In the genomic region with DNA sequence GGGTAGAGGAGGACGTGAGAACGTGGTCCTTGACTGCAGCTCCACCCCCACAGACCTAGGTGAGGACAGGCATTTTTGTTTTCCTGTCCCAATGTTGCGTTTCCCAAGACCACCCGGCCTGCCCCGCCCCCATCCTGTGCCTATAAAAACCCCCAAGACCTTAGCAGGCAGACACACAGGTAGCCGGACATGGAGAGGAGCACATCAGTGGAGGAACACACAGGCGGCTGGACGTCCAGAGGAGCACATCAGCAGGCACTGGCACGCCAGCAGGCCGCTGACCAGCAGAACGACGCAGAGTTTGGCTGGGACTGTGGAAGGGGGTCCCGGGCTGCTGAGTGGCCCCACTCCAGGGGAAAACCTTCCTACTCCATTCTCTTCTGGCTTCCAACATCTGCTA, we compare ENCODE assay signal across 9 cellular contexts. TPM values are rescaled to one million over a fixed set of nuclear protein-coding genes. Genes with fewer than 3 reads are reported as not detected.
A peak's percentile ranks its signal among the peaks of the same experiment; 100 is the strongest.
DNase-seq lines count a peak whose midpoint lies in the region; ATAC-seq, FAIRE-seq and TF ChIP-seq lines count a peak whose summit lies in the region.
"Had no signal": no experiment of that assay in that cellular context is flagged by ENCODE, and none has a peak within 500 bp of the region (broad histone marks: within the 10 kb centered on the region; RNA-seq: fewer than 3 reads in every experiment).

No MANE protein-coding gene starts in this region.

- peaks cover 0 to 8% of the 10 kb centered on the region in 2 donors for H3K27me3 Mint-ChIP-seq in T-cell

- ATAC-seq in T-cell (replicated peaks in 1 of 4), result no peak

- H3K36me3 Mint-ChIP-seq in T-cell, result no peaks in the 10 kb centered on the region

- no peaks in the 10 kb centered on the region for H3K9me3 ChIP-seq in GM23248 (ENCODE audit: low read depth)

- peaks cover 5 to 12% (median 11%) of the 10 kb centered on the region in 3 donors for H3K4me1 Mint-ChIP-seq in T-cell

- FAIRE-seq in GM12892 (lab: Jason Lieb, UNC), result no peak

- H3K4me3 ChIP-seq in GM23248 (peak overlapping the region; percentile 64), fibroblast of villous mesenchyme (ENCODE audit: low read depth, low read length) (peak overlapping the region; percentile 48), rectal smooth muscle tissue (ENCODE audit: low read length) (peak overlapping the region; percentile 65)

- DNase-seq in GM23248, result peak; percentile 10
- DNase-seq in T-cell, result peak in 1 of 34 experiments; percentile 6
- DNase-seq in fibroblast of villous mesenchyme (ENCODE audit: low read depth), result no peak
- DNase-seq in midbrain (lab: John Stamatoyannopoulos, UW), result no peak
- no peak for DNase-seq in GM12892 (ENCODE audit: insufficient read length)
- DNase-seq in NCI-H524 treated with DMSO at 0.1 percent for 48 hours (lab: John Stamatoyannopoulos, UW), result no peak
- no peak for DNase-seq in DMS 273 treated with DMSO at 0.1 percent for 48 hours (lab: John Stamatoyannopoulos, UW)
- DNase-seq: amniotic stem cell had no signal

- no peak for TF ChIP-seq POLR2A in GM12892 (IDR thresholded peaks at IDR 0.05; ENCODE audit: low read depth, low read length)

- H3K27me3 ChIP-seq in GM23248 (replicated peaks; ENCODE audit: insufficient read depth) (0 out of 2 replicates have a peak, but pooled peaks cover 6% of the 10 kb centered on the region), rectal smooth muscle tissue (ENCODE audit: control insufficient read depth, insufficient read depth, low read length) (no peaks in the 10 kb centered on the region)

- H3K4me3 Mint-ChIP-seq in T-cell, result peak overlapping the region; percentile 65 to 75 (median 71)

- H2AFZ ChIP-seq in GM23248, result peak overlapping the region; percentile 64

- in situ Hi-C loops in GM23248 (cut with MboI), result no loop called here

- no peak for TF ChIP-seq CTCF in fibroblast of villous mesenchyme (IDR thresholded peaks at IDR 0.05; ENCODE audit: insufficient read depth, low read depth, low read length)

- H3K4me1 ChIP-seq in GM23248 (ENCODE audit: insufficient read depth) (peaks cover 4% of the 10 kb centered on the region; the same call in 1 of the 2 replicates), rectal smooth muscle tissue (ENCODE audit: control insufficient read depth, insufficient read depth, low read length) (no peaks in the 10 kb centered on the region)

- H4K20me1 ChIP-seq in GM23248 (ENCODE audit: insufficient read depth), result no peaks in the 10 kb centered on the region

- no peaks in the 10 kb centered on the region for H3K79me2 ChIP-seq in GM23248 (ENCODE audit: insufficient read depth)

- no peaks in the 10 kb centered on the region for H3K36me3 ChIP-seq in GM23248 (ENCODE audit: low read depth)
- no peaks in the 10 kb centered on the region for H3K36me3 ChIP-seq in rectal smooth muscle tissue (ENCODE audit: control insufficient read depth, insufficient read depth, low read length)

- CTCF ChIA-PET in T-cell (lab: Charles Lee), result no interaction called here

- peak overlapping the region; percentile 67 for H3K4me2 ChIP-seq in GM23248 (ENCODE audit: unreplicated experiment)

- POLR2A ChIA-PET in T-cell (lab: Charles Lee), result interaction anchor here in 1 of 2 donors (1.6 kb wide), 1 partner anchor 58 kb away, joined by 3 read pairs; no protein-coding TSS in a partner anchor

- H3K9ac ChIP-seq in GM23248 (no peak overlapping the region), rectal smooth muscle tissue (ENCODE audit: low read length) (no peak overlapping the region)

- WGBS in GM23248 (ENCODE audit: low coverage in 1 of 2, low lambda C conversion rate in 2 of 2, missing lambda C conversion rate in 2 of 2), 2 experiments, result 17 to 19% methylated on average over 12 of the region's 13 CpGs

- peak overlapping the region in 1 of 2 donors; percentile 44 for H3K27ac Mint-ChIP-seq in T-cell

- H3K9me2 ChIP-seq in GM23248 (ENCODE audit: insufficient read depth), result no peaks in the 10 kb centered on the region

- H3K27ac ChIP-seq in GM23248, result no peak overlapping the region
- no peak overlapping the region for H3K27ac ChIP-seq in rectal smooth muscle tissue (ENCODE audit: low read depth, low read length)

- H3F3A ChIP-seq in GM23248 (ENCODE audit: insufficient read depth), result no peaks in the 10 kb centered on the region

- H3K9me3 Mint-ChIP-seq in T-cell, result no peaks in the 10 kb centered on the region

RNA-seq across cellular contexts. Expression of a gene that starts 12.7 kb away (rescaled TPM):
- total RNA-seq in GM23248 (2014; rRNA removed; shearing (Covaris generic)), result 48.1 and 50.8 TPM in 2 replicates
- polyA plus RNA-seq in GM23248 (2016; fragmentation: Nextera tagmentation; extraction: Ambion mirVana), result 46.9 and 49.3 TPM in 2 replicates
- 10 to 100 TPM; 14.5 to 39.0 (median 32.9) TPM for total RNA-seq in T-cell
- 30.3 and 37.1 TPM in 2 replicates for total RNA-seq in fibroblast of villous mesenchyme
- polyA plus RNA-seq in GM12892 (2012; ENCODE audit: missing spikeins), result 40.9 TPM

RNA-seq across cellular contexts. Expression of a gene that starts 30.2 kb away (rescaled TPM):
- total RNA-seq in GM23248 (2014; rRNA removed; shearing (Covaris generic)), result 11.5 and 15.4 TPM in 2 replicates
- polyA plus RNA-seq in GM23248 (2016; fragmentation: Nextera tagmentation; extraction: Ambion mirVana), result 13.3 and 15.2 TPM in 2 replicates
- 10 to 100 TPM in 3 of 5 donors, 1 to 10 TPM in 2; 5.6 to 11.5 (median 10.7) TPM for total RNA-seq in T-cell
- 4.8 and 7.8 TPM in 2 replicates for total RNA-seq in fibroblast of villous mesenchyme
- polyA plus RNA-seq in GM12892 (2012; ENCODE audit: missing spikeins), result 48.9 TPM

RNA-seq across cellular contexts. Expression of a gene that starts 37.4 kb away (rescaled TPM):
- 16.2 and 20.9 TPM in 2 replicates for total RNA-seq in GM23248 (2014; rRNA removed; shearing (Covaris generic))
- polyA plus RNA-seq in GM23248 (2016; fragmentation: Nextera tagmentation; extraction: Ambion mirVana), result 20.5 and 23.5 TPM in 2 replicates
- total RNA-seq in T-cell (10 to 100 TPM in 3 of 5 donors, 1 to 10 TPM in 2; 7.5 to 16.5 (median 12.6) TPM), fibroblast of villous mesenchyme (31.5 and 33.5 TPM in 2 replicates)
- 35.2 TPM for polyA plus RNA-seq in GM12892 (2012; ENCODE audit: missing spikeins)

RNA-seq across cellular contexts. Expression of a gene that starts 47.0 kb away (rescaled TPM):
- total RNA-seq in GM23248 (2014; rRNA removed; shearing (Covaris generic)), result 48.1 and 58.4 TPM in 2 replicates
- polyA plus RNA-seq in GM23248 (2016; fragmentation: Nextera tagmentation; extraction: Ambion mirVana), result 46.3 and 48.2 TPM in 2 replicates
- total RNA-seq in T-cell (10 to 100 TPM; 47.8 to 70.9 (median 67.6) TPM), fibroblast of villous mesenchyme (46.7 and 48.8 TPM in 2 replicates)
- polyA plus RNA-seq in GM12892 (2012; ENCODE audit: missing spikeins), result 32.1 TPM

RNA-seq across cellular contexts. Expression of a gene that starts 59.7 kb away (rescaled TPM):
- 51.0 and 63.0 TPM in 2 replicates for total RNA-seq in GM23248 (2014; rRNA removed; shearing (Covaris generic))
- polyA plus RNA-seq in GM23248 (2016; fragmentation: Nextera tagmentation; extraction: Ambion mirVana), result 38.4 and 39.4 TPM in 2 replicates
- total RNA-seq in T-cell (10 to 100 TPM; 60.7 to 87.1 (median 70.8) TPM), fibroblast of villous mesenchyme (25.4 and 28.9 TPM in 2 replicates)
- polyA plus RNA-seq in GM12892 (2012; ENCODE audit: missing spikeins), result 64.0 TPM
